Comparison of ENCODE assay signal across 17 cellular contexts in the genomic region with DNA sequence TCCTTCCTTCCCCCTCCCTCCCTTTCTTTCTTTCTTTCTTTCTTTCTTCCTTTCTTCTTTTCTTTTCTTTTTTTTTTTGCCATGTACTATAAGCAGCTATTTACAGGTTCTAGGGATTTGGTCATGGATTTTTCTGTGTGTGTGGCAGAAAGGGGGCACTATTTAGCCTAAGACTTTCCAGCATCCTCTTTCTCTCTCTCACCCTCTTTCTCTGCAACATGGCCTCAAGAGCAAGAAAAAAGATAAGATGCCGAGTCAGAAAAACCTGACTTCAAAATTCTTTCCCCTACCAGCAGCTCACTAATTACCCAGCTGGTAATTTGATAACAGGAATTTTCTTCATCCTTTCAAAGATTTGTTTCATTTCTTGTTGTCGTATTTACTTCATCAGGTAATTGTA.
DNase-seq lines count a peak whose midpoint lies in the region; ATAC-seq and TF ChIP-seq lines count a peak whose summit lies in the region.
"Had no signal": no experiment of that assay in that cellular context is flagged by ENCODE, and none has a peak within 500 bp of the region (broad histone marks: within the 10 kb centered on the region; RNA-seq: fewer than 3 reads in every experiment).

No MANE protein-coding gene starts in this region.

- peaks cover 0 to 16% (median 3%) of the 10 kb centered on the region in 11 donors for H3K9me3 Mint-ChIP-seq in naive thymus-derived CD4-positive, alpha-beta T cell

- H3K27me3 ChIP-seq in AG04450 (ENCODE audit: control insufficient read depth, insufficient read depth, low read length) (no peaks in the 10 kb centered on the region), brain microvascular endothelial cell (replicated peaks) (no peaks in the 10 kb centered on the region)
- no peaks in the 10 kb centered on the region for H3K27me3 ChIP-seq in naive thymus-derived CD4-positive, alpha-beta T cell (ENCODE audit: control insufficient read depth in 2 of 2, insufficient read depth in 2 of 2, low read length in 2 of 2)
- H3K27me3 ChIP-seq: pancreas had no signal

- no peak for DNase-seq in AG04450 (ENCODE audit: low read depth, low spot score)
- peak; percentile 18 for DNase-seq in HS-5 (ENCODE audit: low read depth)
- no peak for DNase-seq in brain microvascular endothelial cell
- peak; percentile 22 for DNase-seq in iPS-NIHi7 (ENCODE audit: extremely low spot score)
- DNase-seq in dedifferentiated amniotic fluid mesenchymal stem cell (ENCODE audit: extremely low spot score), result no peak
- no peak for DNase-seq in naive thymus-derived CD4-positive, alpha-beta T cell
- DNase-seq: activated CD8-positive, alpha-beta memory T cell treated with anti-CD3 and anti-CD28 coated beads for 24 hours; GDM1; NCI-H345; pancreas; stimulated activated CD4-positive, alpha-beta T cell treated with anti-CD3 and anti-CD28 coated beads, Interleukin-2, amount 100 ng/mL, for 24 hours; T1000 had no signal

- H3K4me1 Mint-ChIP-seq in naive thymus-derived CD4-positive, alpha-beta T cell, result no peaks in the 10 kb centered on the region
- H3K4me1 Mint-ChIP-seq: activated naive CD4-positive, alpha-beta T cell treated with anti-CD3 and anti-CD28 coated beads, Interleukin-2, amount 50 U/mL, for 24 hours; stimulated activated memory B cell treated with anti-CD40 and anti-IgM and Interleukin-4, amounts not matched to agents 10 μg/mL and 1 μg/mL and 100 μg/mL, for 72 hours had no signal

- in situ Hi-C loops in brain microvascular endothelial cell (cut with HindIII; ENCODE audit: low pct_ligation_motif_present, low sequenced_read_pairs), result no loop called here

- no peaks in the 10 kb centered on the region for H3K4me1 ChIP-seq in naive thymus-derived CD4-positive, alpha-beta T cell (ENCODE audit: control insufficient read depth in 2 of 2, insufficient read depth in 2 of 2, low read length in 2 of 2)
- H3K4me1 ChIP-seq: pancreas had no signal

- no peak overlapping the region for H3K4me3 ChIP-seq in AG04450 (ENCODE audit: low read depth, low read length)
- no peak overlapping the region for H3K4me3 ChIP-seq in brain microvascular endothelial cell (ENCODE audit: low read depth, low read length)
- H3K4me3 ChIP-seq in naive thymus-derived CD4-positive, alpha-beta T cell (ENCODE audit: low read length), result no peak overlapping the region
- H3K4me3 ChIP-seq: pancreas had no signal

- no peaks in the 10 kb centered on the region for H3K36me3 Mint-ChIP-seq in naive thymus-derived CD4-positive, alpha-beta T cell
- H3K36me3 Mint-ChIP-seq: activated naive CD4-positive, alpha-beta T cell treated with anti-CD3 and anti-CD28 coated beads, Interleukin-2, amount 50 U/mL, for 24 hours; stimulated activated memory B cell treated with anti-CD40 and anti-IgM and Interleukin-4, amounts not matched to agents 10 μg/mL and 1 μg/mL and 100 μg/mL, for 72 hours had no signal

- no peak overlapping the region for H3K4me3 Mint-ChIP-seq in naive thymus-derived CD4-positive, alpha-beta T cell
- H3K4me3 Mint-ChIP-seq: activated naive CD4-positive, alpha-beta T cell treated with anti-CD3 and anti-CD28 coated beads, Interleukin-2, amount 50 U/mL, for 24 hours; dendritic cell treated with granulocyte-macrophage colony-stimulating factor and Interleukin-4, amounts not matched to agents 40 ng/mL and 50 ng/mL, for 4 days; stimulated activated memory B cell treated with anti-CD40 and anti-IgM and Interleukin-4, amounts not matched to agents 10 μg/mL and 1 μg/mL and 100 μg/mL, for 72 hours had no signal

- TF ChIP-seq CTCF in AG04450 (IDR thresholded peaks at IDR 0.05; ENCODE audit: low read depth, low read length) (peak; percentile 10; the same call in 1 of the 2 replicates), brain microvascular endothelial cell (IDR thresholded peaks at IDR 0.05; ENCODE audit: low read depth, low read length, missing control alignments) (peak; percentile 27)

- ATAC-seq in HG03280 (IDR thresholded peaks at IDR 0.05; ENCODE audit: unreplicated experiment), result no peak
- no peak for ATAC-seq in HG03439 (IDR thresholded peaks at IDR 0.05; ENCODE audit: unreplicated experiment)
- no peak for ATAC-seq in naive thymus-derived CD4-positive, alpha-beta T cell
- ATAC-seq: stimulated activated memory B cell treated with anti-CD40 and anti-IgM and Interleukin-4, amounts not matched to agents 10 μg/mL and 1 μg/mL and 100 μg/mL, for 72 hours had no signal

- intact Hi-C loops in naive thymus-derived CD4-positive, alpha-beta T cell (cut with micrococcal nuclease), result no loop called here

- POLR2A ChIA-PET in AG04450 (lab: Yijun Ruan, JAX), result interaction anchor here (0.9 kb wide), 1 partner anchor 458 kb away, joined by 3 read pairs; the partner anchor contains the start of gene ADAMTS5
- POLR2A ChIA-PET in naive thymus-derived CD4-positive, alpha-beta T cell (lab: Charles Lee), result no interaction called here

- H3K27ac ChIP-seq in AG04450 (ENCODE audit: low read depth, low read length), result no peak overlapping the region
- H3K27ac ChIP-seq in brain microvascular endothelial cell, result peak overlapping the region; percentile 46
- no peak overlapping the region for H3K27ac ChIP-seq in naive thymus-derived CD4-positive, alpha-beta T cell (ENCODE audit: low read depth, low read length)
- H3K27ac ChIP-seq: pancreas had no signal

- H3K27me3 Mint-ChIP-seq in naive thymus-derived CD4-positive, alpha-beta T cell, result no peaks in the 10 kb centered on the region
- H3K27me3 Mint-ChIP-seq: activated naive CD4-positive, alpha-beta T cell treated with anti-CD3 and anti-CD28 coated beads, Interleukin-2, amount 50 U/mL, for 24 hours; dendritic cell treated with granulocyte-macrophage colony-stimulating factor and Interleukin-4, amounts not matched to agents 40 ng/mL and 50 ng/mL, for 4 days; stimulated activated memory B cell treated with anti-CD40 and anti-IgM and Interleukin-4, amounts not matched to agents 10 μg/mL and 1 μg/mL and 100 μg/mL, for 72 hours had no signal

- H3K9me3 ChIP-seq in AG04450 (ENCODE audit: control insufficient read depth, insufficient read depth, low read length), result no peaks in the 10 kb centered on the region; the same call in 1 of the 2 replicates
- no peaks in the 10 kb centered on the region for H3K9me3 ChIP-seq in naive thymus-derived CD4-positive, alpha-beta T cell (ENCODE audit: control insufficient read depth in 2 of 3, low read length in 3 of 3)
- H3K9me3 ChIP-seq: pancreas had no signal

- H3K27ac Mint-ChIP-seq in naive thymus-derived CD4-positive, alpha-beta T cell, result peak overlapping the region in 1 of 9 donors; percentile 15
- H3K27ac Mint-ChIP-seq: activated naive CD4-positive, alpha-beta T cell treated with anti-CD3 and anti-CD28 coated beads, Interleukin-2, amount 50 U/mL, for 24 hours; dendritic cell treated with granulocyte-macrophage colony-stimulating factor and Interleukin-4, amounts not matched to agents 40 ng/mL and 50 ng/mL, for 4 days; stimulated activated memory B cell treated with anti-CD40 and anti-IgM and Interleukin-4, amounts not matched to agents 10 μg/mL and 1 μg/mL and 100 μg/mL, for 72 hours had no signal

- CTCF ChIA-PET in AG04450 (lab: Charles Lee), result interaction anchor here (0.6 to 1.0 kb wide), 3 partner anchors 38 to 257 kb away, joined by 3 to 12 read pairs (median 5); no protein-coding TSS in a partner anchor
- CTCF ChIA-PET in naive thymus-derived CD4-positive, alpha-beta T cell (lab: Charles Lee), result no interaction called here

- no peaks in the 10 kb centered on the region for H3K36me3 ChIP-seq in brain microvascular endothelial cell (replicated peaks)
- no peaks in the 10 kb centered on the region for H3K36me3 ChIP-seq in naive thymus-derived CD4-positive, alpha-beta T cell (ENCODE audit: control insufficient read depth in 2 of 3, insufficient read depth in 3 of 3, low read length in 3 of 3)
- H3K36me3 ChIP-seq: pancreas had no signal

Comparison
In these comparisons a context has a peak if more than half of its experiments do, and no peak if none do; other contexts are left out.
1. DNase-seq: peak in HS-5 (single experiment) and iPS-NIHi7 (single experiment); none in AG04450 (single experiment), brain microvascular endothelial cell (single experiment), dedifferentiated amniotic fluid mesenchymal stem cell (single experiment) and naive thymus-derived CD4-positive, alpha-beta T cell (0 of 9).